In genomic region chr5:115807654-115808052, GRCh38 we compare ENCODE assay signal across 21 cellular contexts. TPM values are rescaled to one million over a fixed set of nuclear protein-coding genes. Genes with fewer than 3 reads are reported as not detected.
"Had no signal": no experiment of that assay in that cellular context is flagged by ENCODE, and none has a peak within 500 bp of the region (broad histone marks: within the 10 kb centered on the region; RNA-seq: fewer than 3 reads in every experiment).

No MANE protein-coding gene starts in this region.

- H3K27ac Mint-ChIP-seq: activated T-helper 17 cell treated with anti-CD3 and anti-CD28 coated beads, Interleukin-2, amount 50 U/mL, for 72 hours; immature natural killer cell had no signal

- H3K27me3 ChIP-seq: ascending aorta, esophagus muscularis mucosa, ovary, testis had no signal

- H3K4me3 Mint-ChIP-seq: activated T-helper 17 cell treated with anti-CD3 and anti-CD28 coated beads, Interleukin-2, amount 50 U/mL, for 72 hours; immature natural killer cell had no signal

- H3K4me1 Mint-ChIP-seq: immature natural killer cell had no signal

- ATAC-seq: activated T-helper 17 cell treated with anti-CD3 and anti-CD28 coated beads, Interleukin-2, amount 50 U/mL, for 72 hours; heart right ventricle; naive thymus-derived CD4-positive, alpha-beta T cell; psoas muscle; right cardiac atrium; upper lobe of right lung had no signal

- H3K4me3 ChIP-seq: ascending aorta, breast epithelium, esophagus muscularis mucosa, heart right ventricle, ovary, psoas muscle, skin epidermis, stomach, testis, upper lobe of right lung had no signal

- H3K36me3 Mint-ChIP-seq: immature natural killer cell had no signal

- H3K36me3 ChIP-seq: breast epithelium, esophagus muscularis mucosa, ovary, stomach had no signal

- H3K4me1 ChIP-seq: ascending aorta, breast epithelium, esophagus muscularis mucosa, heart right ventricle, psoas muscle, stomach, testis, upper lobe of right lung had no signal

- H3K9me3 ChIP-seq: ascending aorta, breast epithelium, esophagus muscularis mucosa, heart right ventricle, ovary, psoas muscle, stomach, testis, upper lobe of right lung had no signal

- H3K27ac ChIP-seq: ascending aorta, breast epithelium, esophagus muscularis mucosa, heart right ventricle, ovary, psoas muscle, skin epidermis, stomach, testis, upper lobe of right lung had no signal

- H3K9me3 Mint-ChIP-seq: activated T-helper 17 cell treated with anti-CD3 and anti-CD28 coated beads, Interleukin-2, amount 50 U/mL, for 72 hours; immature natural killer cell; naive thymus-derived CD4-positive, alpha-beta T cell had no signal

- DNase-seq: activated naive CD4-positive, alpha-beta T cell; activated T-cell treated with anti-CD3 and anti-CD28 coated beads, Interleukin-2, amount 50 U/mL, for 1 hour; cerebellar nuclear complex; cortex of kidney; heart right ventricle; immature natural killer cell; mesenchymal stem cell; naive thymus-derived CD4-positive, alpha-beta T cell; ovary; psoas muscle; right cardiac atrium; stimulated activated CD4-positive, alpha-beta T cell treated with anti-CD3 and anti-CD28 coated beads, Interleukin-15, amount 100 ng/mL, for 24 hours; stimulated activated CD4-positive, alpha-beta T cell treated with anti-CD3 and anti-CD28 coated beads, Interleukin-2, amount 100 ng/mL, for 48 hours; stomach; testis; upper lobe of right lung had no signal

RNA-seq across cellular contexts. Expression of gene CDO1, which starts 8.8 kb away (rescaled TPM):
- total RNA-seq: activated T-helper 17 cell treated with anti-CD3 and anti-CD28 coated beads, Interleukin-2, amount 50 U/mL, for 72 hours had no signal
- polyA plus RNA-seq: immature natural killer cell; naive thymus-derived CD4-positive, alpha-beta T cell had no signal
